13 cellular contexts compared by ENCODE assay signal in genomic region chr7:77532247-77532646, GRCh38.
"Had no signal": no experiment of that assay in that cellular context is flagged by ENCODE, and none has a peak within 500 bp of the region (broad histone marks: within the 10 kb centered on the region; RNA-seq: fewer than 3 reads in every experiment).

No MANE protein-coding gene starts in this region.

- H3K27ac Mint-ChIP-seq: activated naive CD4-positive, alpha-beta T cell treated with anti-CD3 and anti-CD28 coated beads for 36 hours; progenitor cell of endocrine pancreas had no signal

- H3K4me3 Mint-ChIP-seq: activated naive CD4-positive, alpha-beta T cell treated with anti-CD3 and anti-CD28 coated beads for 36 hours had no signal

- H3K36me3 Mint-ChIP-seq: naive thymus-derived CD8-positive, alpha-beta T cell had no signal

- ATAC-seq: heart right ventricle; left lung; mucosa of descending colon; naive thymus-derived CD8-positive, alpha-beta T cell; right cardiac atrium had no signal

- H3K9me3 Mint-ChIP-seq: activated naive CD4-positive, alpha-beta T cell treated with anti-CD3 and anti-CD28 coated beads for 36 hours; naive thymus-derived CD8-positive, alpha-beta T cell had no signal

- H3K27me3 Mint-ChIP-seq: naive thymus-derived CD8-positive, alpha-beta T cell; progenitor cell of endocrine pancreas had no signal

- DNase-seq: activated CD4-positive, alpha-beta T cell treated with anti-CD3 and anti-CD28 coated beads, Interleukin-2, amount 50 U/mL, for 48 hours; activated naive CD4-positive, alpha-beta T cell treated with anti-CD3 and anti-CD28 coated beads for 36 hours; heart right ventricle; islet precursor cell; left lung; mucosa of descending colon; naive thymus-derived CD8-positive, alpha-beta T cell; occipital lobe; right cardiac atrium; stimulated activated naive CD4-positive, alpha-beta T cell treated with Interleukin-2 at 50 U/mL for 16 hours; T-helper 2 cell; upper lobe of left lung had no signal
